Comparison of ENCODE assay signal across 8 cellular contexts in genomic region chr1:92784051-92784638, GRCh38. TPM values are rescaled to one million over a fixed set of nuclear protein-coding genes. Genes with fewer than 3 reads are reported as not detected.
DNase-seq lines count a peak whose midpoint lies in the region; ATAC-seq and TF ChIP-seq lines count a peak whose summit lies in the region.

No MANE protein-coding gene starts in this region.

- peak overlapping the region; percentile 70 to 79 for H3K4me3 ChIP-seq in SK-N-SH (ENCODE audit: low read depth in 2 of 2, low read length in 1 of 2)

- POLR2A ChIA-PET in SK-N-SH (lab: Yijun Ruan, JAX), result interaction anchor here (0.9 to 1.4 kb wide), 2 partner anchors 13 to 48 kb away, joined by 3 to 13 read pairs; partner anchors contain the start of gene RPL5

- in situ Hi-C loops in T47D (cut with HindIII; ENCODE audit: low pct_unique_long_range_greater_than_20kb, low sequenced_read_pairs), result no loop called here

- H3K27me3 ChIP-seq in SK-N-SH (ENCODE audit: insufficient read depth), result no peaks in the 10 kb centered on the region

- peaks cover 52% of the 10 kb centered on the region for H3K79me2 ChIP-seq in SK-N-SH (ENCODE audit: insufficient read depth)

- ATAC-seq in HG02759 (IDR thresholded peaks at IDR 0.05; ENCODE audit: unreplicated experiment), result peak; percentile 5
- ATAC-seq in GM19455 (IDR thresholded peaks at IDR 0.05; ENCODE audit: unreplicated experiment), result no peak
- no peak for ATAC-seq in HG03175 (IDR thresholded peaks at IDR 0.05; ENCODE audit: unreplicated experiment)

- no peaks in the 10 kb centered on the region for H3K36me3 ChIP-seq in SK-N-SH (replicated peaks in 1 of 2; ENCODE audit: control insufficient read depth in 1 of 2, insufficient read depth in 2 of 2, low read length in 1 of 2)

- peaks cover 6% of the 10 kb centered on the region for H3F3A ChIP-seq in SK-N-SH (replicated peaks; ENCODE audit: insufficient read depth)

- peaks cover 0 to 3% of the 10 kb centered on the region in 2 experiments; a peak in 1 of 4 replicates for H3K4me1 ChIP-seq in SK-N-SH (ENCODE audit: control insufficient read depth in 1 of 2, insufficient read depth in 2 of 2, low read depth in 1 of 2, low read length in 1 of 2)

- no peak for TF ChIP-seq EP300 in SK-N-SH (IDR thresholded peaks at IDR 0.05; ENCODE audit: borderline replicate concordance in 1 of 2, low read depth in 1 of 2, low read length in 1 of 2)

- peaks cover 12% of the 10 kb centered on the region; the same call in 1 of the 2 replicates for H4K20me1 ChIP-seq in SK-N-SH (ENCODE audit: insufficient read depth)

- TF ChIP-seq CTCF in GM10266 (IDR thresholded peaks at IDR 0.05; ENCODE audit: control insufficient read depth, insufficient read depth, low read depth, missing control alignments) (no peak), SK-N-SH (IDR thresholded peaks at IDR 0.05) (no peak)

- H3K4me2 ChIP-seq in SK-N-SH, result peak overlapping the region; percentile 72

- WGBS in SK-N-SH (ENCODE audit: low lambda C conversion rate), result 5% methylated on average over 6 of the region's 25 CpGs

- DNase-seq in GM10266 (ENCODE audit: extremely low spot score), result peak; percentile 48
- no peak for DNase-seq in SK-N-SH
- DNase-seq in T47D (ENCODE audit: low read depth in 1 of 2, low spot score in 1 of 2), result peak; percentile 11 to 22
- peak; percentile 66 for DNase-seq in islet precursor cell
- DNase-seq in stimulated activated CD4-positive, alpha-beta T cell treated with anti-CD3 and anti-CD28 coated beads, Interleukin-15, amount 100 ng/mL, for 48 hours (ENCODE audit: low read depth in 2 of 2), result peak; percentile 5 to 12

- peak overlapping the region; percentile 82 for H2AFZ ChIP-seq in SK-N-SH (ENCODE audit: low read depth)

- H3K9ac ChIP-seq in SK-N-SH, result peak overlapping the region; percentile 94

- H3K9me3 ChIP-seq in SK-N-SH, result no peaks in the 10 kb centered on the region

- H3K9me2 ChIP-seq in SK-N-SH, result no peaks in the 10 kb centered on the region

- no peak for TF ChIP-seq RAD21 in SK-N-SH (IDR thresholded peaks at IDR 0.05; ENCODE audit: low read length)

- CTCF ChIA-PET in SK-N-SH (lab: Yijun Ruan, JAX), result interaction anchor here (0.6 to 3.8 kb wide), 4 partner anchors 8 to 258 kb away, joined by 3 to 18 read pairs (median 3); partner anchors contain the start of gene RPL5

- H3K27ac ChIP-seq in SK-N-SH (ENCODE audit: low read depth in 2 of 2, low read length in 1 of 2), result peak overlapping the region; percentile 79 to 97

TF ChIP-seq in SK-N-SH, 30 proteins besides CTCF, POLR2A, EP300 and RAD21:
- TF ChIP-seq NRF1 (IDR thresholded peaks at IDR 0.05; ENCODE audit: low read depth, low read length), result peak; percentile 41
- TF ChIP-seq MAX (IDR thresholded peaks at IDR 0.05; ENCODE audit: low read depth), result 0 out of 2 replicates have a peak, but pooled peaks have one; percentile 5
- no peak for TF ChIP-seq RXRA (IDR thresholded peaks at IDR 0.05; ENCODE audit: borderline replicate concordance, low read depth)

RNA-seq across cellular contexts. Expression of gene EVI5, which starts 0.8 kb away (rescaled TPM):
- polyA plus RNA-seq in SK-N-SH (2012; rRNA removed), result 5.7 and 6.2 TPM in 2 replicates
- polyA plus RNA-seq in SK-N-SH (2012; cell fraction: cytosol; rRNA removed), result 8.6 and 11.2 TPM in 2 replicates
- polyA plus RNA-seq in SK-N-SH (2012; cell fraction: nucleus; rRNA removed), result 3.4 and 6.4 TPM in 2 replicates

RNA-seq across cellular contexts. Expression of gene RPL5, which starts 47.7 kb away (rescaled TPM):
- polyA plus RNA-seq in SK-N-SH (2012; rRNA removed), result 1,489 and 2,038 TPM in 2 replicates
- polyA plus RNA-seq in SK-N-SH (2012; cell fraction: cytosol; rRNA removed), result 2,248 and 2,505 TPM in 2 replicates
- 308 and 535 TPM in 2 replicates for polyA plus RNA-seq in SK-N-SH (2012; cell fraction: nucleus; rRNA removed)
